ENCODE assay signal across 18 cellular contexts in genomic region chr2:28251337-28251736, GRCh38.
A peak's percentile ranks its signal among the peaks of the same experiment; 100 is the strongest.
DNase-seq lines count a peak whose midpoint lies in the region; ATAC-seq lines count a peak whose summit lies in the region.
"Had no signal": no experiment of that assay in that cellular context is flagged by ENCODE, and none has a peak within 500 bp of the region (broad histone marks: within the 10 kb centered on the region; RNA-seq: fewer than 3 reads in every experiment).

No MANE protein-coding gene starts in this region.

- peak; percentile 5 for DNase-seq in stimulated activated CD4-positive, alpha-beta T cell treated with anti-CD3 and anti-CD28 coated beads, Interleukin-4, amount 100 ng/mL, for 24 hours
- no peak for DNase-seq in stimulated activated CD4-positive, alpha-beta T cell treated with anti-CD3 and anti-CD28 coated beads, Interleukin-12 subunit alpha, Interleukin-12 subunit beta, amount 100 ng/mL, for 4 hours
- peak; percentile 62 for DNase-seq in activated CD4-positive, alpha-beta T cell treated with anti-CD3 and anti-CD28 coated beads, Interleukin-2, amount 10 ng/mL, durations not matched to agents 7 days and 5 days
- no peak for DNase-seq in central memory CD8-positive, alpha-beta T cell (ENCODE audit: low spot score in 2 of 2)
- DNase-seq in right cardiac atrium (no peak), medulla oblongata (ENCODE audit: extremely low spot score) (no peak), Right ventricle myocardium superior (no peak)
- DNase-seq: activated CD8-positive, alpha-beta memory T cell treated with anti-CD3 and anti-CD28 coated beads for 24 hours; HFFc6; left colon; NCI-H1417 treated with DMSO at 0.1 percent for 48 hours; NCI-H524; nephron progenitor cell; stimulated activated CD4-positive, alpha-beta T cell treated with anti-CD3 and anti-CD28 coated beads, Interleukin-1b, Interleukin-23, amount 100 ng/mL, for 48 hours had no signal

- intact Hi-C loops in right cardiac atrium (cut with DNase I) (no loop called here), Right ventricle myocardium superior (cut with DNase I) (no loop called here)

- 84% methylated on average over 8 of the region's 8 CpGs for WGBS in right cardiac atrium

- H3K27ac ChIP-seq in right cardiac atrium (ENCODE audit: low read length): no peak overlapping the region
- H3K27ac ChIP-seq: RWPE1, tibial nerve had no signal

- no peaks in the 10 kb centered on the region for H3K9me3 Mint-ChIP-seq in activated CD4-positive, alpha-beta T cell treated with anti-CD3 and anti-CD28 coated beads, Interleukin-2, amount 10 ng/mL, durations not matched to agents 7 days and 5 days
- H3K9me3 Mint-ChIP-seq in central memory CD8-positive, alpha-beta T cell: no peaks in the 10 kb centered on the region
- H3K9me3 Mint-ChIP-seq: HFFc6; nephron progenitor cell; stimulated activated naive CD8-positive, alpha-beta T cell treated with anti-CD3 and anti-CD28 coated beads, Interleukin-15, Interleukin-2, amounts not matched to agents 100 ng/mL and 50 ng/mL, for 24 hours had no signal

- no peaks in the 10 kb centered on the region for H3K9me3 ChIP-seq in right cardiac atrium (ENCODE audit: control insufficient read depth, low read length)
- H3K9me3 ChIP-seq: tibial nerve had no signal

- H3K27ac Mint-ChIP-seq in activated CD4-positive, alpha-beta T cell treated with anti-CD3 and anti-CD28 coated beads, Interleukin-2, amount 10 ng/mL, durations not matched to agents 7 days and 5 days: peak overlapping the region; percentile 92
- peak overlapping the region; percentile 84 for H3K27ac Mint-ChIP-seq in central memory CD8-positive, alpha-beta T cell (ENCODE audit: low read depth)
- H3K27ac Mint-ChIP-seq: nephron progenitor cell; stimulated activated naive CD8-positive, alpha-beta T cell treated with anti-CD3 and anti-CD28 coated beads, Interleukin-15, Interleukin-2, amounts not matched to agents 100 ng/mL and 50 ng/mL, for 24 hours had no signal

- no peak overlapping the region for H3K4me3 ChIP-seq in right cardiac atrium (ENCODE audit: low read length)
- H3K4me3 ChIP-seq: tibial nerve had no signal

- no peaks in the 10 kb centered on the region for H3K27me3 ChIP-seq in right cardiac atrium (ENCODE audit: control insufficient read depth, insufficient read depth)
- H3K27me3 ChIP-seq: tibial nerve had no signal

- H3K4me3 Mint-ChIP-seq in activated CD4-positive, alpha-beta T cell treated with anti-CD3 and anti-CD28 coated beads, Interleukin-2, amount 10 ng/mL, durations not matched to agents 7 days and 5 days: peak overlapping the region; percentile 60
- peak overlapping the region; percentile 54 for H3K4me3 Mint-ChIP-seq in central memory CD8-positive, alpha-beta T cell
- H3K4me3 Mint-ChIP-seq: nephron progenitor cell; stimulated activated naive CD8-positive, alpha-beta T cell treated with anti-CD3 and anti-CD28 coated beads, Interleukin-15, Interleukin-2, amounts not matched to agents 100 ng/mL and 50 ng/mL, for 24 hours had no signal

- H3K4me1 ChIP-seq in right cardiac atrium (ENCODE audit: control insufficient read depth, insufficient read depth, low read length): peaks cover 6% of the 10 kb centered on the region

- H3K4me1 Mint-ChIP-seq in activated CD4-positive, alpha-beta T cell treated with anti-CD3 and anti-CD28 coated beads, Interleukin-2, amount 10 ng/mL, durations not matched to agents 7 days and 5 days: peaks cover 52% of the 10 kb centered on the region
- peaks cover 21% of the 10 kb centered on the region for H3K4me1 Mint-ChIP-seq in central memory CD8-positive, alpha-beta T cell

- CTCF ChIA-PET in activated CD4-positive, alpha-beta T cell treated with anti-CD3 and anti-CD28 coated beads, Interleukin-2, amount 10 ng/mL, durations not matched to agents 7 days and 5 days (lab: Charles Lee): interaction anchor here (0.6 to 3.1 kb wide), 5 partner anchors 13 to 557 kb away, joined by 3 to 7 read pairs (median 4); no protein-coding TSS in a partner anchor

- H3K36me3 Mint-ChIP-seq in activated CD4-positive, alpha-beta T cell treated with anti-CD3 and anti-CD28 coated beads, Interleukin-2, amount 10 ng/mL, durations not matched to agents 7 days and 5 days (ENCODE audit: low read depth): peaks cover 25% of the 10 kb centered on the region
- H3K36me3 Mint-ChIP-seq in central memory CD8-positive, alpha-beta T cell (ENCODE audit: insufficient read depth): peaks cover 5% of the 10 kb centered on the region

- ATAC-seq in central memory CD8-positive, alpha-beta T cell (replicated peaks; ENCODE audit: extremely low read depth, poor library complexity, severe bottlenecking): peak; percentile 81
- ATAC-seq in right cardiac atrium (no peak), Right ventricle myocardium superior (ENCODE audit: poor library complexity) (no peak)
- ATAC-seq: HepG2 had no signal

- POLR2A ChIA-PET in activated CD4-positive, alpha-beta T cell treated with anti-CD3 and anti-CD28 coated beads, Interleukin-2, amount 10 ng/mL, durations not matched to agents 7 days and 5 days (lab: Charles Lee): no interaction called here

- H3K27me3 Mint-ChIP-seq in activated CD4-positive, alpha-beta T cell treated with anti-CD3 and anti-CD28 coated beads, Interleukin-2, amount 10 ng/mL, durations not matched to agents 7 days and 5 days: no peaks in the 10 kb centered on the region
- no peaks in the 10 kb centered on the region for H3K27me3 Mint-ChIP-seq in central memory CD8-positive, alpha-beta T cell
- H3K27me3 Mint-ChIP-seq: stimulated activated naive CD8-positive, alpha-beta T cell treated with anti-CD3 and anti-CD28 coated beads, Interleukin-15, Interleukin-2, amounts not matched to agents 100 ng/mL and 50 ng/mL, for 24 hours had no signal

Comparison
In these comparisons a context has a peak if more than half of its experiments do, and no peak if none do; other contexts are left out.
1. DNase-seq: peak in stimulated activated CD4-positive, alpha-beta T cell treated with anti-CD3 and anti-CD28 coated beads, Interleukin-4, amount 100 ng/mL, for 24 hours (single experiment) and activated CD4-positive, alpha-beta T cell treated with anti-CD3 and anti-CD28 coated beads, Interleukin-2, amount 10 ng/mL, durations not matched to agents 7 days and 5 days (single experiment); none in stimulated activated CD4-positive, alpha-beta T cell treated with anti-CD3 and anti-CD28 coated beads, Interleukin-12 subunit alpha, Interleukin-12 subunit beta, amount 100 ng/mL, for 4 hours (single experiment), central memory CD8-positive, alpha-beta T cell (0 of 2), right cardiac atrium (0 of 3), medulla oblongata (single experiment) and Right ventricle myocardium superior (single experiment).